14 cellular contexts compared by ENCODE assay signal in the genomic region with DNA sequence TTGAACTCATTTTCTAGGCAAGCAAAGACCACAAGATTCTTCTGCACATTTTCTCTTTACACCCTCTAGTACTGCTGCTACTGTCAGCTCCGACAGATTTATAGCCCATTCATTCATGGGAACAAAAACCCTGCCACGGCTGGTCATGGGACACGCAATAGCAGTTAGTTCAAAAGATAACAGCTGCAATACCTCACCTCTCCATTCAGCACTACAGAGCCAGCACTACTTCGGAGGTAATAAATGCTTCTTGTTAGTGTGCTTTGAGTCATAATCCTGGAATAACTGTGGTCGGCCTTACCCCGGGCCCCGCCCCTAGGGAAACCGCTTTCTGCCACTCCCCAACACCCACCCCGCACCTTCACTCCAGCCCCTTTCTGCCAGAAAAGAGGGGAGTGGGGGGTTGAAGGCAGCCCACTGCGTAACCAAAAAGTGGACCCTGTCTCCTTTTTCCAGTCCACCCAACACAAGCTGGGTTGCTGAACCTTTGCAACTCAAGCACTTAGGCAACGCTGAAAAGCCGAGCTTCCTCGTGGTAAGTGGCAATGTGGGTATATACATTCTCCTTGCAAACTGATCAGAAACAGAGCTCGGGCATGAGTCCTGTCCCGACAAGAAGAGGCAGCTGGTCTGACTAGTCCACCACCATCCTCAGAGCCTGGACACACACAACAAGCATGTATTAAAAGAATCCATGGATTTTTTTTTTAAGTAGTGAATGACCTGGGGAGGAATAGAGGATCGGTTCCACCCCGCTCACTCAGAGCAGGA.
DNase-seq lines count a peak whose midpoint lies in the region; TF ChIP-seq lines count a peak whose summit lies in the region.
"Had no signal": no experiment of that assay in that cellular context is flagged by ENCODE, and none has a peak within 500 bp of the region (broad histone marks: within the 10 kb centered on the region; RNA-seq: fewer than 3 reads in every experiment).

No MANE protein-coding gene starts in this region.

- TF ChIP-seq CTCF in MCF 10A (IDR thresholded peaks at IDR 0.05; ENCODE audit: unreplicated experiment) (no peak), breast epithelium (IDR thresholded peaks at IDR 0.05) (no peak), kidney epithelial cell (IDR thresholded peaks at IDR 0.05; ENCODE audit: insufficient read depth, low read length, poor library complexity, severe bottlenecking) (peak; percentile 19), ascending aorta (IDR thresholded peaks at IDR 0.05) (no peak)

- H3K27ac ChIP-seq in breast epithelium: no peak overlapping the region
- H3K27ac ChIP-seq in SJSA1: peak overlapping the region; percentile 10; the same call in 1 of the 2 replicates
- H3K27ac ChIP-seq in ascending aorta: no peak overlapping the region

- POLR2A ChIA-PET in MCF 10A (lab: Yijun Ruan, JAX): no interaction called here

- H3K4me3 Mint-ChIP-seq in MCF 10A (ENCODE audit: unreplicated experiment): no peak overlapping the region
- H3K4me3 Mint-ChIP-seq: activated B cell treated with CpG ODN at 0.5 μM for 24 hours, memory B cell had no signal

- H3K9me3 Mint-ChIP-seq in MCF 10A (ENCODE audit: unreplicated experiment): peaks cover 21% of the 10 kb centered on the region

- no peaks in the 10 kb centered on the region for H3K4me1 Mint-ChIP-seq in MCF 10A (ENCODE audit: insufficient read depth, unreplicated experiment)
- H3K4me1 Mint-ChIP-seq: activated B cell treated with CpG ODN at 0.5 μM for 24 hours, memory B cell had no signal

- H3K36me3 ChIP-seq in breast epithelium (no peaks in the 10 kb centered on the region), SJSA1 (no peaks in the 10 kb centered on the region), kidney epithelial cell (ENCODE audit: control insufficient read depth, insufficient read depth, low read length) (no peaks in the 10 kb centered on the region), ascending aorta (no peaks in the 10 kb centered on the region)

- H3K4me1 ChIP-seq in breast epithelium (no peaks in the 10 kb centered on the region), SJSA1 (replicated peaks) (peaks cover 15% of the 10 kb centered on the region), ascending aorta (no peaks in the 10 kb centered on the region)

- DNase-seq in MCF 10A (ENCODE audit: unreplicated experiment): peak; percentile 0
- DNase-seq in breast epithelium (ENCODE audit: low spot score in 2 of 2): no peak
- DNase-seq in SJSA1 (ENCODE audit: low read depth in 1 of 2, low spot score in 2 of 2): peak; percentile 74 to 83
- peak; percentile 79 for DNase-seq in kidney epithelial cell (ENCODE audit: low read depth)
- peak; percentile 52 for DNase-seq in ureter (ENCODE audit: low spot score)
- no peak for DNase-seq in ascending aorta (ENCODE audit: low spot score in 2 of 2)
- no peak for DNase-seq in GM19240 (ENCODE audit: insufficient read length, low spot score)
- DNase-seq in NCI-H2227 treated with DMSO at 0.1 percent for 48 hours (lab: John Stamatoyannopoulos, UW): no peak
- DNase-seq: activated B cell treated with CpG ODN at 0.5 μM for 24 hours; amniotic stem cell; effector CD8-positive, alpha-beta T cell; head of caudate nucleus; NCI-H1436 had no signal

- no TSS peak for BruUV-seq in MCF 10A (replicated peaks; lab: Mats Ljungman, UMichigan)

- no peaks in the 10 kb centered on the region for H3K27me3 Mint-ChIP-seq in MCF 10A (ENCODE audit: insufficient read depth, unreplicated experiment)

- H3K4me3 ChIP-seq in breast epithelium (no peak overlapping the region), SJSA1 (no peak overlapping the region), kidney epithelial cell (ENCODE audit: low read depth, low read length) (no peak overlapping the region), ascending aorta (no peak overlapping the region)

- TF ChIP-seq POLR2A in breast epithelium (IDR thresholded peaks at IDR 0.05): no peak

- H3K27me3 ChIP-seq in breast epithelium (peaks cover 0 to 10% of the 10 kb centered on the region in 2 donors), SJSA1 (replicated peaks) (no peaks in the 10 kb centered on the region), kidney epithelial cell (ENCODE audit: control insufficient read depth, insufficient read depth, low read length) (peaks cover 2% of the 10 kb centered on the region), ascending aorta (no peaks in the 10 kb centered on the region)

- H3K36me3 Mint-ChIP-seq in MCF 10A (ENCODE audit: insufficient read depth, unreplicated experiment): no peaks in the 10 kb centered on the region

- H3K27ac Mint-ChIP-seq in MCF 10A (ENCODE audit: low read depth, unreplicated experiment): no peak overlapping the region
- H3K27ac Mint-ChIP-seq: activated B cell treated with CpG ODN at 0.5 μM for 24 hours, memory B cell had no signal

- intact Hi-C loops in MCF 10A (cut with micrococcal nuclease) (no loop called here), breast epithelium (cut with DNase I; ENCODE audit: low total_unique reads) (no loop called here), ascending aorta (cut with DNase I) (no loop called here)

- H3K9me3 ChIP-seq in breast epithelium (no peaks in the 10 kb centered on the region), SJSA1 (replicated peaks) (no peaks in the 10 kb centered on the region), ascending aorta (no peaks in the 10 kb centered on the region)

- CTCF ChIA-PET in MCF 10A (lab: Yijun Ruan, JAX): no interaction called here

Comparison
In these comparisons a context has a peak if more than half of its experiments do, and no peak if none do; other contexts are left out.
1. DNase-seq: peak in MCF 10A (single experiment), SJSA1 (2 of 2), kidney epithelial cell (single experiment) and ureter (single experiment); none in breast epithelium (0 of 2), ascending aorta (0 of 2), GM19240 (single experiment) and NCI-H2227 treated with DMSO at 0.1 percent for 48 hours (single experiment).